Comparison of ENCODE assay signal across 17 cellular contexts in the genomic region with DNA sequence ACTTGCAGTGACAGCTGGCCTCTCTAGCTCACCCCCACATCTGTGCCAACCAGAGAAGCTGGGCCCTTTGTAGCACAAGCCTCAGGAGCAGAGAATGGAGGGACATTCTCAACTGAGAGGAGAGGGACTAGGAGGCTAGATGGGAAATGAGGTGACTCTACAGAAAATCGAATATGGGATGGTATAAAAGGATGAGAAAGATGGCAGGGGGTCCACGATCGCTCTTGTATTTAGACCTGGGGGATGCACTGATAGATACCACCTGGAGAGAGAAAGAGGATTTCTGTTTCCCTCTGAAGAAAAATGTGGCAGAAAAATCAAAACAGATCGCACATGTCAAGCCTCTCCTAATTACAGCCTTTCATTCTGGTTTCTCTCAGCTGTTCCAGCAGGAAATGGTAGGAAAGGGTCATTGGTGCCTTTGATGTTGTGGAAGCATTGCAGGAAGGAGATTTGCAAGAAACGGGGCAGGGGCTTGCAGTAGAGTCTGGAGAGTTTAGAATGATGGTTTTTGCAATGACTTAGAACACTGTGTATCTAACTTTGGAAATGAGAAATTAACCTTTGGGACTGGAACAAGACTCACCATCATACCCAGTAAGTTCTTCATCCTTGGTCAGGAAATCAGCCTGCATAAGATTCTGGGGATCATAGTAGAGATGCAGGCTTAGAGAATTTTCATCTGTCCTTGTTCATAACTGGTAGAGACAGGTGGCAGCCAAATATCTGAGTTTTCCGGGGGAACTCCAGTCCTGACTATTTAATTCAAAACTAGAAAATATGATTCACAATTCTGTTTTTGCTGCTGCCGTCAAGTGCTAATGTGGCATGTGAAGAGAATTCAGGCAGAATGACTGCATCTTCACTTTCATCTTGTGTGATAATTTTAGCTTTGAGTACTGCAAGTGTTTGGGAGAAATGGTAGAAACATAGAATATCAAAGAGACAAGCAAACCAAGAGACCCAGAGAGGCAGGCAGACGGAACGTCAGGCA.
DNase-seq lines count a peak whose midpoint lies in the region; ATAC-seq and TF ChIP-seq lines count a peak whose summit lies in the region.
"Had no signal": no experiment of that assay in that cellular context is flagged by ENCODE, and none has a peak within 500 bp of the region (broad histone marks: within the 10 kb centered on the region; RNA-seq: fewer than 3 reads in every experiment).

No MANE protein-coding gene starts in this region.

- H3K4me3 ChIP-seq in WERI-Rb-1 (ENCODE audit: low read depth, low read length) (no peak overlapping the region), gastroesophageal sphincter (no peak overlapping the region)
- H3K4me3 ChIP-seq: cardiac muscle cell, hepatocyte, left lung, ovary had no signal

- H3K36me3 ChIP-seq in WERI-Rb-1 (no peaks in the 10 kb centered on the region), gastroesophageal sphincter (no peaks in the 10 kb centered on the region)
- H3K36me3 ChIP-seq: cardiac muscle cell, left lung, ovary had no signal

- CTCF ChIA-PET in activated CD8-positive, alpha-beta memory T cell treated with anti-CD3 and anti-CD28 coated beads, Interleukin-2, amount 10 ng/mL, durations not matched to agents 7 days and 5 days (lab: Charles Lee): no interaction called here

- H3K4me1 ChIP-seq in gastroesophageal sphincter: peaks cover 0 to 14% (median 0%) of the 10 kb centered on the region in 3 donors
- H3K4me1 ChIP-seq: left lung had no signal

- H3K27ac ChIP-seq in WERI-Rb-1: no peak overlapping the region
- H3K27ac ChIP-seq in gastroesophageal sphincter: no peak overlapping the region
- H3K27ac ChIP-seq: cardiac muscle cell, hepatocyte, left lung, ovary had no signal

- TF ChIP-seq POLR2A in GM19193 (IDR thresholded peaks at IDR 0.05; ENCODE audit: extremely low read depth, insufficient read depth, insufficient read length) (peak; percentile 44), gastroesophageal sphincter (IDR thresholded peaks at IDR 0.05) (no peak)

- H3K9me3 ChIP-seq in WERI-Rb-1 (ENCODE audit: severe bottlenecking) (no peaks in the 10 kb centered on the region), gastroesophageal sphincter (no peaks in the 10 kb centered on the region)
- H3K9me3 ChIP-seq: left lung, ovary had no signal

- H3K27me3 Mint-ChIP-seq in activated CD8-positive, alpha-beta memory T cell treated with anti-CD3 and anti-CD28 coated beads, Interleukin-2, amount 10 ng/mL, durations not matched to agents 7 days and 5 days: no peaks in the 10 kb centered on the region
- no peaks in the 10 kb centered on the region for H3K27me3 Mint-ChIP-seq in activated naive CD8-positive, alpha-beta T cell treated with anti-CD3 and anti-CD28 coated beads for 36 hours

- WGBS in gastroesophageal sphincter (ENCODE audit: low coverage in 1 of 2), 2 donors: 51 to 67% methylated on average over 9 of the region's 9 CpGs

- ATAC-seq in activated CD8-positive, alpha-beta memory T cell treated with anti-CD3 and anti-CD28 coated beads, Interleukin-2, amount 10 ng/mL, durations not matched to agents 7 days and 5 days: no peak
- peak; percentile 52 for ATAC-seq in stimulated activated effector memory CD8-positive, alpha-beta T cell treated with anti-CD3 and anti-CD28 coated beads, Interleukin-12 subunit alpha, Interleukin-12 subunit beta, amount 100 ng/mL, for 72 hours
- ATAC-seq in GM19023 (IDR thresholded peaks at IDR 0.05; ENCODE audit: unreplicated experiment): no peak
- ATAC-seq in gastroesophageal sphincter: no peak
- ATAC-seq: left lung had no signal

- H3K4me3 Mint-ChIP-seq in activated CD8-positive, alpha-beta memory T cell treated with anti-CD3 and anti-CD28 coated beads, Interleukin-2, amount 10 ng/mL, durations not matched to agents 7 days and 5 days: peak overlapping the region; percentile 87
- H3K4me3 Mint-ChIP-seq in activated naive CD8-positive, alpha-beta T cell treated with anti-CD3 and anti-CD28 coated beads for 36 hours: peak overlapping the region; percentile 86
- peak overlapping the region; percentile 78 for H3K4me3 Mint-ChIP-seq in stimulated activated effector memory CD8-positive, alpha-beta T cell treated with anti-CD3 and anti-CD28 coated beads, Interleukin-12 subunit alpha, Interleukin-12 subunit beta, amount 100 ng/mL, for 72 hours

- H3K36me3 Mint-ChIP-seq in activated CD8-positive, alpha-beta memory T cell treated with anti-CD3 and anti-CD28 coated beads, Interleukin-2, amount 10 ng/mL, durations not matched to agents 7 days and 5 days: peaks cover 61% of the 10 kb centered on the region
- peaks cover 66% of the 10 kb centered on the region for H3K36me3 Mint-ChIP-seq in activated naive CD8-positive, alpha-beta T cell treated with anti-CD3 and anti-CD28 coated beads for 36 hours
- H3K36me3 Mint-ChIP-seq in stimulated activated effector memory CD8-positive, alpha-beta T cell treated with anti-CD3 and anti-CD28 coated beads, Interleukin-12 subunit alpha, Interleukin-12 subunit beta, amount 100 ng/mL, for 72 hours: peaks cover 88% of the 10 kb centered on the region

- no peaks in the 10 kb centered on the region for H3K27me3 ChIP-seq in WERI-Rb-1 (ENCODE audit: insufficient read depth, low read depth, severe bottlenecking)
- H3K27me3 ChIP-seq in gastroesophageal sphincter: peaks cover 33% of the 10 kb centered on the region
- H3K27me3 ChIP-seq: ovary had no signal

- TF ChIP-seq CTCF in WERI-Rb-1 (IDR thresholded peaks at IDR 0.05; ENCODE audit: low read depth, low read length): no peak
- no peak for TF ChIP-seq CTCF in gastroesophageal sphincter (IDR thresholded peaks at IDR 0.05)

- no peak for DNase-seq in activated CD8-positive, alpha-beta memory T cell treated with anti-CD3 and anti-CD28 coated beads, Interleukin-2, amount 10 ng/mL, durations not matched to agents 7 days and 5 days
- DNase-seq in activated CD8-positive, alpha-beta memory T cell treated with anti-CD3 and anti-CD28 coated beads, Interleukin-2, amount 50 U/mL, for 48 hours: no peak
- DNase-seq in activated naive CD8-positive, alpha-beta T cell treated with anti-CD3 and anti-CD28 coated beads for 36 hours: no peak
- no peak for DNase-seq in stimulated activated effector memory CD8-positive, alpha-beta T cell treated with anti-CD3 and anti-CD28 coated beads, Interleukin-12 subunit alpha, Interleukin-12 subunit beta, amount 100 ng/mL, for 72 hours (ENCODE audit: low spot score in 2 of 2)
- no peak for DNase-seq in WERI-Rb-1
- DNase-seq: ACHN; IMR-90; left lung; NCI-H1105; ovary; RPMI8226; stimulated activated CD4-positive, alpha-beta T cell treated with anti-CD3 and anti-CD28 coated beads, Interleukin-15, amount 100 ng/mL, for 24 hours had no signal

- no peak for TF ChIP-seq EP300 in gastroesophageal sphincter (IDR thresholded peaks at IDR 0.05)

- H3K9me3 Mint-ChIP-seq in activated CD8-positive, alpha-beta memory T cell treated with anti-CD3 and anti-CD28 coated beads, Interleukin-2, amount 10 ng/mL, durations not matched to agents 7 days and 5 days (ENCODE audit: low read depth): no peaks in the 10 kb centered on the region
- no peaks in the 10 kb centered on the region for H3K9me3 Mint-ChIP-seq in activated naive CD8-positive, alpha-beta T cell treated with anti-CD3 and anti-CD28 coated beads for 36 hours
- no peaks in the 10 kb centered on the region for H3K9me3 Mint-ChIP-seq in stimulated activated effector memory CD8-positive, alpha-beta T cell treated with anti-CD3 and anti-CD28 coated beads, Interleukin-12 subunit alpha, Interleukin-12 subunit beta, amount 100 ng/mL, for 72 hours

- peak overlapping the region; percentile 92 for H3K27ac Mint-ChIP-seq in activated CD8-positive, alpha-beta memory T cell treated with anti-CD3 and anti-CD28 coated beads, Interleukin-2, amount 10 ng/mL, durations not matched to agents 7 days and 5 days
- H3K27ac Mint-ChIP-seq in activated naive CD8-positive, alpha-beta T cell treated with anti-CD3 and anti-CD28 coated beads for 36 hours: peak overlapping the region; percentile 99
- H3K27ac Mint-ChIP-seq in stimulated activated effector memory CD8-positive, alpha-beta T cell treated with anti-CD3 and anti-CD28 coated beads, Interleukin-12 subunit alpha, Interleukin-12 subunit beta, amount 100 ng/mL, for 72 hours: peak overlapping the region; percentile 96

- peaks cover 5% of the 10 kb centered on the region for H3K4me1 Mint-ChIP-seq in activated CD8-positive, alpha-beta memory T cell treated with anti-CD3 and anti-CD28 coated beads, Interleukin-2, amount 10 ng/mL, durations not matched to agents 7 days and 5 days
- peaks cover 8% of the 10 kb centered on the region for H3K4me1 Mint-ChIP-seq in activated naive CD8-positive, alpha-beta T cell treated with anti-CD3 and anti-CD28 coated beads for 36 hours
- H3K4me1 Mint-ChIP-seq in stimulated activated effector memory CD8-positive, alpha-beta T cell treated with anti-CD3 and anti-CD28 coated beads, Interleukin-12 subunit alpha, Interleukin-12 subunit beta, amount 100 ng/mL, for 72 hours: peaks cover 19% of the 10 kb centered on the region
